13 cellular contexts compared by ENCODE assay signal in genomic region chr5:142246263-142246662, GRCh38.
A peak's percentile ranks its signal among the peaks of the same experiment; 100 is the strongest.
DNase-seq lines count a peak whose midpoint lies in the region; ATAC-seq, FAIRE-seq and TF ChIP-seq lines count a peak whose summit lies in the region.
"Had no signal": no experiment of that assay in that cellular context is flagged by ENCODE, and none has a peak within 500 bp of the region (broad histone marks: within the 10 kb centered on the region; RNA-seq: fewer than 3 reads in every experiment).

No MANE protein-coding gene starts in this region.

- H3K27me3 ChIP-seq in SJSA1 (replicated peaks) (no peaks in the 10 kb centered on the region), pancreas (no peaks in the 10 kb centered on the region), Peyer's patch (no peaks in the 10 kb centered on the region)

- TF ChIP-seq POLR2A in Peyer's patch (IDR thresholded peaks at IDR 0.05): no peak

- FAIRE-seq in pancreas (lab: Jason Lieb, UNC): no peak
- FAIRE-seq: endometrium, G401.6 had no signal

- H3K36me3 ChIP-seq in SJSA1: no peaks in the 10 kb centered on the region
- H3K36me3 ChIP-seq in pancreas: no peaks in the 10 kb centered on the region
- H3K36me3 ChIP-seq in Peyer's patch: no peaks in the 10 kb centered on the region

- intact Hi-C loops in pancreas (cut with DNase I): no loop called here

- no peak for TF ChIP-seq CTCF in pancreas (IDR thresholded peaks at IDR 0.05)
- no peak for TF ChIP-seq CTCF in Peyer's patch (IDR thresholded peaks at IDR 0.05)

- H3K27ac ChIP-seq in SJSA1 (peak overlapping the region; percentile 45), pancreas (peak overlapping the region in 1 of 4 donors; percentile 41), Peyer's patch (no peak overlapping the region)
- H3K27ac ChIP-seq: parathyroid adenoma had no signal

- WGBS in pancreas, 2 donors: 66 to 70% methylated on average over 9 of the region's 9 CpGs

- peak; percentile 85 for DNase-seq in EH (ENCODE audit: low read depth)
- no peak for DNase-seq in SJSA1 (ENCODE audit: low read depth in 1 of 2, low spot score in 2 of 2)
- peak; percentile 61 for DNase-seq in fibroblast of the conjunctiva (ENCODE audit: low read depth)
- peak in 1 of 6 donors; percentile 18 for DNase-seq in pancreas
- DNase-seq in Peyer's patch: no peak
- DNase-seq in LoVo (ENCODE audit: low spot score): no peak
- no peak for DNase-seq in OCI-M1 (lab: John Stamatoyannopoulos, UW)
- no peak for DNase-seq in NK-92 treated with Interleukin-12 subunit alpha and Interleukin-12 subunit beta, amount 100 ng/mL, for 24 hours (lab: John Stamatoyannopoulos, UW)
- DNase-seq: activated CD8-positive, alpha-beta memory T cell treated with anti-CD3 and anti-CD28 coated beads, Interleukin-2, amount 50 U/mL, for 48 hours; SHP77 treated with DMSO at 0.1 percent for 48 hours had no signal

- peak in 3 of 4 donors; percentile 41 to 76 (median 61) for ATAC-seq in pancreas

- H3K4me1 ChIP-seq in SJSA1 (replicated peaks) (peaks cover 60% of the 10 kb centered on the region), pancreas (no peaks in the 10 kb centered on the region), Peyer's patch (no peaks in the 10 kb centered on the region)
- H3K4me1 ChIP-seq: parathyroid adenoma had no signal

- no peak overlapping the region for H3K4me3 ChIP-seq in SJSA1
- no peak overlapping the region for H3K4me3 ChIP-seq in pancreas
- H3K4me3 ChIP-seq in Peyer's patch: no peak overlapping the region

- H3K9me3 ChIP-seq in SJSA1 (replicated peaks) (0 out of 2 replicates have a peak, but pooled peaks cover 3% of the 10 kb centered on the region), pancreas (no peaks in the 10 kb centered on the region), Peyer's patch (no peaks in the 10 kb centered on the region)

Comparison
In these comparisons a context has a peak if more than half of its experiments do, and no peak if none do; other contexts are left out.
1. DNase-seq: peak in EH (single experiment) and fibroblast of the conjunctiva (single experiment); none in SJSA1 (0 of 2), Peyer's patch (0 of 3), LoVo (single experiment), OCI-M1 (single experiment) and NK-92 treated with Interleukin-12 subunit alpha and Interleukin-12 subunit beta, amount 100 ng/mL, for 24 hours (single experiment).